ENCODE assay signal across 1 cellular context in genomic region chr2:10646153-10646552, GRCh38.
TF ChIP-seq lines count a peak whose summit lies in the region.

No MANE protein-coding gene starts in this region.

TF ChIP-seq in GM23338, 12 proteins besides CTCF, POLR2A, EP300 and RAD21:
- TF ChIP-seq REST (IDR thresholded peaks at IDR 0.05; ENCODE audit: unreplicated experiment) (no peak), EZH2 (IDR thresholded peaks at IDR 0.05; ENCODE audit: low read depth, unreplicated experiment) (no peak), ZNF331 (CRISPR knock-in tag; IDR thresholded peaks at IDR 0.05; ENCODE audit: low read depth) (no peak)
